In genomic region chr14:88233915-88234314, GRCh38 we compare ENCODE assay signal across 11 cellular contexts.
A peak's percentile ranks its signal among the peaks of the same experiment; 100 is the strongest.
DNase-seq lines count a peak whose midpoint lies in the region; ATAC-seq, FAIRE-seq and TF ChIP-seq lines count a peak whose summit lies in the region.
"Had no signal": no experiment of that assay in that cellular context is flagged by ENCODE, and none has a peak within 500 bp of the region (broad histone marks: within the 10 kb centered on the region; RNA-seq: fewer than 3 reads in every experiment).

No MANE protein-coding gene starts in this region.

- peaks cover 23% of the 10 kb centered on the region for H3K27me3 Mint-ChIP-seq in activated CD4-positive, alpha-beta T cell treated with anti-CD3 and anti-CD28 coated beads, Interleukin-2, amount 10 ng/mL, durations not matched to agents 7 days and 5 days
- H3K27me3 Mint-ChIP-seq in activated CD8-positive, alpha-beta T cell treated with anti-CD3 and anti-CD28 coated beads, Interleukin-2, amount 10 ng/mL, durations not matched to agents 7 days and 5 days (ENCODE audit: low read depth): peaks cover 18% of the 10 kb centered on the region
- H3K27me3 Mint-ChIP-seq in progenitor cell of endocrine pancreas: no peaks in the 10 kb centered on the region

- DNase-seq in activated CD4-positive, alpha-beta T cell treated with anti-CD3 and anti-CD28 coated beads, Interleukin-2, amount 10 ng/mL, durations not matched to agents 7 days and 5 days: peak; percentile 7
- DNase-seq in activated CD4-positive, alpha-beta T cell treated with anti-CD3 and anti-CD28 coated beads, Interleukin-2, amount 50 U/mL, for 1 hour: no peak
- peak; percentile 30 for DNase-seq in Jurkat, Clone E6-1 (ENCODE audit: low read depth, low spot score)
- peak; percentile 24 for DNase-seq in activated CD8-positive, alpha-beta T cell treated with anti-CD3 and anti-CD28 coated beads, Interleukin-2, amount 10 ng/mL, durations not matched to agents 7 days and 5 days
- DNase-seq in progenitor cell of endocrine pancreas (ENCODE audit: low spot score, unreplicated experiment): no peak
- DNase-seq in LoVo (ENCODE audit: low spot score): no peak
- no peak for DNase-seq in RCC 7860 (ENCODE audit: low spot score)
- DNase-seq in COLO668 (lab: John Stamatoyannopoulos, UW; ENCODE audit: unreplicated experiment): no peak
- DNase-seq: left ventricle myocardium superior, uterus had no signal

- no peaks in the 10 kb centered on the region for H3K9me3 Mint-ChIP-seq in activated CD4-positive, alpha-beta T cell treated with anti-CD3 and anti-CD28 coated beads, Interleukin-2, amount 10 ng/mL, durations not matched to agents 7 days and 5 days
- no peaks in the 10 kb centered on the region for H3K9me3 Mint-ChIP-seq in activated CD8-positive, alpha-beta T cell treated with anti-CD3 and anti-CD28 coated beads, Interleukin-2, amount 10 ng/mL, durations not matched to agents 7 days and 5 days (ENCODE audit: insufficient read depth)
- peaks cover 7% of the 10 kb centered on the region for H3K9me3 Mint-ChIP-seq in progenitor cell of endocrine pancreas (ENCODE audit: low read depth)
- H3K9me3 Mint-ChIP-seq: central memory CD8-positive, alpha-beta T cell had no signal

- H3K4me3 Mint-ChIP-seq in activated CD4-positive, alpha-beta T cell treated with anti-CD3 and anti-CD28 coated beads, Interleukin-2, amount 10 ng/mL, durations not matched to agents 7 days and 5 days: no peak overlapping the region
- H3K4me3 Mint-ChIP-seq in activated CD8-positive, alpha-beta T cell treated with anti-CD3 and anti-CD28 coated beads, Interleukin-2, amount 10 ng/mL, durations not matched to agents 7 days and 5 days: no peak overlapping the region
- no peak overlapping the region for H3K4me3 Mint-ChIP-seq in progenitor cell of endocrine pancreas (ENCODE audit: low read depth)
- H3K4me3 Mint-ChIP-seq: central memory CD8-positive, alpha-beta T cell had no signal

- no peaks in the 10 kb centered on the region for H3K4me1 Mint-ChIP-seq in activated CD4-positive, alpha-beta T cell treated with anti-CD3 and anti-CD28 coated beads, Interleukin-2, amount 10 ng/mL, durations not matched to agents 7 days and 5 days
- no peaks in the 10 kb centered on the region for H3K4me1 Mint-ChIP-seq in activated CD8-positive, alpha-beta T cell treated with anti-CD3 and anti-CD28 coated beads, Interleukin-2, amount 10 ng/mL, durations not matched to agents 7 days and 5 days (ENCODE audit: low read depth)
- peaks cover 5% of the 10 kb centered on the region for H3K4me1 Mint-ChIP-seq in progenitor cell of endocrine pancreas (ENCODE audit: low read depth)
- H3K4me1 Mint-ChIP-seq: central memory CD8-positive, alpha-beta T cell had no signal

- H3K36me3 Mint-ChIP-seq in activated CD4-positive, alpha-beta T cell treated with anti-CD3 and anti-CD28 coated beads, Interleukin-2, amount 10 ng/mL, durations not matched to agents 7 days and 5 days (ENCODE audit: low read depth): no peaks in the 10 kb centered on the region
- no peaks in the 10 kb centered on the region for H3K36me3 Mint-ChIP-seq in activated CD8-positive, alpha-beta T cell treated with anti-CD3 and anti-CD28 coated beads, Interleukin-2, amount 10 ng/mL, durations not matched to agents 7 days and 5 days (ENCODE audit: low read depth)
- H3K36me3 Mint-ChIP-seq in progenitor cell of endocrine pancreas (ENCODE audit: insufficient read depth): peaks cover 3% of the 10 kb centered on the region

- H3K27ac Mint-ChIP-seq in activated CD4-positive, alpha-beta T cell treated with anti-CD3 and anti-CD28 coated beads, Interleukin-2, amount 10 ng/mL, durations not matched to agents 7 days and 5 days: no peak overlapping the region
- no peak overlapping the region for H3K27ac Mint-ChIP-seq in activated CD8-positive, alpha-beta T cell treated with anti-CD3 and anti-CD28 coated beads, Interleukin-2, amount 10 ng/mL, durations not matched to agents 7 days and 5 days
- H3K27ac Mint-ChIP-seq in progenitor cell of endocrine pancreas: no peak overlapping the region

- CTCF ChIA-PET in activated CD4-positive, alpha-beta T cell treated with anti-CD3 and anti-CD28 coated beads, Interleukin-2, amount 10 ng/mL, durations not matched to agents 7 days and 5 days (lab: Charles Lee): interaction anchor here (1.9 kb wide), 1 partner anchor 45 kb away, joined by 4 read pairs; no protein-coding TSS in a partner anchor
- CTCF ChIA-PET in activated CD8-positive, alpha-beta T cell treated with anti-CD3 and anti-CD28 coated beads, Interleukin-2, amount 10 ng/mL, durations not matched to agents 7 days and 5 days (lab: Charles Lee): interaction anchor here (1.0 to 3.7 kb wide), 4 partner anchors 8 to 288 kb away, joined by 3 to 18 read pairs (median 6); no protein-coding TSS in a partner anchor

- POLR2A ChIA-PET in activated CD4-positive, alpha-beta T cell treated with anti-CD3 and anti-CD28 coated beads, Interleukin-2, amount 10 ng/mL, durations not matched to agents 7 days and 5 days (lab: Charles Lee): no interaction called here
- POLR2A ChIA-PET in activated CD8-positive, alpha-beta T cell treated with anti-CD3 and anti-CD28 coated beads, Interleukin-2, amount 10 ng/mL, durations not matched to agents 7 days and 5 days (lab: Charles Lee): no interaction called here

- peak; percentile 49 for TF ChIP-seq CTCF in progenitor cell of endocrine pancreas (IDR thresholded peaks at IDR 0.05; ENCODE audit: unreplicated experiment)

- H3K4me3 ChIP-seq in Jurkat, Clone E6-1 (ENCODE audit: low read length): no peak overlapping the region
- H3K4me3 ChIP-seq: uterus had no signal

- no peak for FAIRE-seq in RCC 7860 (lab: Jason Lieb, UNC)

- ATAC-seq in activated CD8-positive, alpha-beta T cell treated with anti-CD3 and anti-CD28 coated beads, Interleukin-2, amount 10 ng/mL, durations not matched to agents 7 days and 5 days: no peak
- ATAC-seq: left ventricle myocardium superior had no signal

Comparison
In these comparisons a context has a peak if more than half of its experiments do, and no peak if none do; other contexts are left out.
1. DNase-seq: peak in activated CD4-positive, alpha-beta T cell treated with anti-CD3 and anti-CD28 coated beads, Interleukin-2, amount 10 ng/mL, durations not matched to agents 7 days and 5 days (single experiment), Jurkat, Clone E6-1 (single experiment) and activated CD8-positive, alpha-beta T cell treated with anti-CD3 and anti-CD28 coated beads, Interleukin-2, amount 10 ng/mL, durations not matched to agents 7 days and 5 days (single experiment); none in activated CD4-positive, alpha-beta T cell treated with anti-CD3 and anti-CD28 coated beads, Interleukin-2, amount 50 U/mL, for 1 hour (single experiment), progenitor cell of endocrine pancreas (single experiment), LoVo (single experiment), RCC 7860 (single experiment) and COLO668 (single experiment).